ENCODE assay signal across 9 cellular contexts in genomic region chr14:75566321-75566720, GRCh38. TPM values are rescaled to one million over a fixed set of nuclear protein-coding genes. Genes with fewer than 3 reads are reported as not detected.
DNase-seq lines count a peak whose midpoint lies in the region.
"Had no signal": no experiment of that assay in that cellular context is flagged by ENCODE, and none has a peak within 500 bp of the region (broad histone marks: within the 10 kb centered on the region; RNA-seq: fewer than 3 reads in every experiment).

No MANE protein-coding gene starts in this region.

- in situ Hi-C loops in Caki2 (cut with HindIII; ENCODE audit: low pct_unique_long_range_greater_than_20kb, low sequenced_read_pairs) = loop anchor here (25.0 kb wide), 1 partner anchor 429 kb away; the partner anchor contains the start of gene NEK9

- H3K27ac Mint-ChIP-seq in T-helper 1 cell treated with Interleukin-12 subunit alpha and Interleukin-12 subunit beta and Interleukin-4 antibody, amounts not matched to agents 30 μg/mL and 1 μg/mL, for 36 hours = peak overlapping the region; percentile 94

- DNase-seq in Caki2 (ENCODE audit: low read depth) = peak; percentile 43
- peak; percentile 70 for DNase-seq in activated effector memory CD4-positive, alpha-beta T cell treated with Interleukin-2 at 50 U/mL for 16 hours
- peak; percentile 67 to 84 (median 76) for DNase-seq in stimulated activated CD4-positive, alpha-beta T cell treated with anti-CD3 and anti-CD28 coated beads, Interleukin-12 subunit alpha, Interleukin-12 subunit beta, amount 100 ng/mL, for 48 hours (ENCODE audit: low read depth in 2 of 3, low spot score in 1 of 3)
- DNase-seq in NCI-H2171 treated with DMSO at 0.1 percent for 48 hours (lab: John Stamatoyannopoulos, UW) = no peak
- DNase-seq in NCI-H1436 (lab: John Stamatoyannopoulos, UW) = no peak
- no peak for DNase-seq in DMS114 treated with DMSO at 0.1 percent for 48 hours (lab: John Stamatoyannopoulos, UW; ENCODE audit: unreplicated experiment)
- no peak for DNase-seq in NCI-H2196 (lab: John Stamatoyannopoulos, UW; ENCODE audit: unreplicated experiment)
- DNase-seq: foreskin melanocyte had no signal

- no peaks in the 10 kb centered on the region for H3K27me3 Mint-ChIP-seq in T-helper 1 cell treated with Interleukin-12 subunit alpha and Interleukin-12 subunit beta and Interleukin-4 antibody, amounts not matched to agents 30 μg/mL and 1 μg/mL, for 36 hours (ENCODE audit: low read depth)

- peaks cover 4% of the 10 kb centered on the region for H3K36me3 Mint-ChIP-seq in T-helper 1 cell treated with Interleukin-12 subunit alpha and Interleukin-12 subunit beta and Interleukin-4 antibody, amounts not matched to agents 30 μg/mL and 1 μg/mL, for 36 hours (ENCODE audit: low read depth)

- no peaks in the 10 kb centered on the region for H3K9me3 Mint-ChIP-seq in T-helper 1 cell treated with Interleukin-12 subunit alpha and Interleukin-12 subunit beta and Interleukin-4 antibody, amounts not matched to agents 30 μg/mL and 1 μg/mL, for 36 hours

- H3K4me1 Mint-ChIP-seq in T-helper 1 cell treated with Interleukin-12 subunit alpha and Interleukin-12 subunit beta and Interleukin-4 antibody, amounts not matched to agents 30 μg/mL and 1 μg/mL, for 36 hours (ENCODE audit: low read depth) = peaks cover 48% of the 10 kb centered on the region

- peak overlapping the region; percentile 61 for H3K4me3 Mint-ChIP-seq in T-helper 1 cell treated with Interleukin-12 subunit alpha and Interleukin-12 subunit beta and Interleukin-4 antibody, amounts not matched to agents 30 μg/mL and 1 μg/mL, for 36 hours

RNA-seq across cellular contexts. Expression of gene FLVCR2, which starts 12.1 kb away (rescaled TPM):
- total RNA-seq in Caki2 (2014; rRNA removed; shearing (Covaris generic); ENCODE audit: low replicate concordance) = 2.9 and 7.0 TPM in 2 replicates

RNA-seq across cellular contexts. Expression of gene BATF, which starts 44.1 kb away (rescaled TPM):
- total RNA-seq in Caki2 (2014; rRNA removed; shearing (Covaris generic); ENCODE audit: low replicate concordance) = not detected in 2 replicates

Comparison
In these comparisons a context has a peak if more than half of its experiments do, and no peak if none do; other contexts are left out.
1. DNase-seq: peak in Caki2 (single experiment), activated effector memory CD4-positive, alpha-beta T cell treated with Interleukin-2 at 50 U/mL for 16 hours (single experiment) and stimulated activated CD4-positive, alpha-beta T cell treated with anti-CD3 and anti-CD28 coated beads, Interleukin-12 subunit alpha, Interleukin-12 subunit beta, amount 100 ng/mL, for 48 hours (3 of 3); none in NCI-H2171 treated with DMSO at 0.1 percent for 48 hours (single experiment), NCI-H1436 (single experiment), DMS114 treated with DMSO at 0.1 percent for 48 hours (single experiment) and NCI-H2196 (single experiment).